Comparison of ENCODE assay signal across 1 cellular context in the genomic region with DNA sequence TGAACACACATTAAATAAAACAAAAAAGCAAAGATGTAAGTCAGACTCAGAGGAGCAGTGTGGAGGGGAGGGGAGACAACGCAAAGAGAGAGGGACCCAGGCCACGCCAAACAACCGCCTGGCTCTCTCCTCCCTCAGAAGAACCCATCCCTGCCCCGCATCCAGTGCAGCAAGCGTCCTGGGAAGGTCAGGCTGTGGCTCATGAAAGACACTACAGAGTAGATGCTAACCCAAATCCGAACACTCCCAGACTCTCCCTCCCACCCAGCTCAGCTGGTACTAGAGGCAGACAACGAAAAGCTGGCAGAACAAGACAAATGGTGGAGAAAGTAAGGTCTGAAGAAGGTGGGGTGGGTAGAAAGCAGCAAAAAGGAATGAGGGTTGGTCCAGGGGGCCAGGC.
TF ChIP-seq lines count a peak whose summit lies in the region.

No MANE protein-coding gene starts in this region.

TF ChIP-seq in H1, 55 proteins besides CTCF, POLR2A, EP300 and RAD21:
- no peak for TF ChIP-seq BCL11A (IDR thresholded peaks at IDR 0.05; ENCODE audit: low read depth in 2 of 2, low read length in 2 of 2)
- TF ChIP-seq, protein P1, sequence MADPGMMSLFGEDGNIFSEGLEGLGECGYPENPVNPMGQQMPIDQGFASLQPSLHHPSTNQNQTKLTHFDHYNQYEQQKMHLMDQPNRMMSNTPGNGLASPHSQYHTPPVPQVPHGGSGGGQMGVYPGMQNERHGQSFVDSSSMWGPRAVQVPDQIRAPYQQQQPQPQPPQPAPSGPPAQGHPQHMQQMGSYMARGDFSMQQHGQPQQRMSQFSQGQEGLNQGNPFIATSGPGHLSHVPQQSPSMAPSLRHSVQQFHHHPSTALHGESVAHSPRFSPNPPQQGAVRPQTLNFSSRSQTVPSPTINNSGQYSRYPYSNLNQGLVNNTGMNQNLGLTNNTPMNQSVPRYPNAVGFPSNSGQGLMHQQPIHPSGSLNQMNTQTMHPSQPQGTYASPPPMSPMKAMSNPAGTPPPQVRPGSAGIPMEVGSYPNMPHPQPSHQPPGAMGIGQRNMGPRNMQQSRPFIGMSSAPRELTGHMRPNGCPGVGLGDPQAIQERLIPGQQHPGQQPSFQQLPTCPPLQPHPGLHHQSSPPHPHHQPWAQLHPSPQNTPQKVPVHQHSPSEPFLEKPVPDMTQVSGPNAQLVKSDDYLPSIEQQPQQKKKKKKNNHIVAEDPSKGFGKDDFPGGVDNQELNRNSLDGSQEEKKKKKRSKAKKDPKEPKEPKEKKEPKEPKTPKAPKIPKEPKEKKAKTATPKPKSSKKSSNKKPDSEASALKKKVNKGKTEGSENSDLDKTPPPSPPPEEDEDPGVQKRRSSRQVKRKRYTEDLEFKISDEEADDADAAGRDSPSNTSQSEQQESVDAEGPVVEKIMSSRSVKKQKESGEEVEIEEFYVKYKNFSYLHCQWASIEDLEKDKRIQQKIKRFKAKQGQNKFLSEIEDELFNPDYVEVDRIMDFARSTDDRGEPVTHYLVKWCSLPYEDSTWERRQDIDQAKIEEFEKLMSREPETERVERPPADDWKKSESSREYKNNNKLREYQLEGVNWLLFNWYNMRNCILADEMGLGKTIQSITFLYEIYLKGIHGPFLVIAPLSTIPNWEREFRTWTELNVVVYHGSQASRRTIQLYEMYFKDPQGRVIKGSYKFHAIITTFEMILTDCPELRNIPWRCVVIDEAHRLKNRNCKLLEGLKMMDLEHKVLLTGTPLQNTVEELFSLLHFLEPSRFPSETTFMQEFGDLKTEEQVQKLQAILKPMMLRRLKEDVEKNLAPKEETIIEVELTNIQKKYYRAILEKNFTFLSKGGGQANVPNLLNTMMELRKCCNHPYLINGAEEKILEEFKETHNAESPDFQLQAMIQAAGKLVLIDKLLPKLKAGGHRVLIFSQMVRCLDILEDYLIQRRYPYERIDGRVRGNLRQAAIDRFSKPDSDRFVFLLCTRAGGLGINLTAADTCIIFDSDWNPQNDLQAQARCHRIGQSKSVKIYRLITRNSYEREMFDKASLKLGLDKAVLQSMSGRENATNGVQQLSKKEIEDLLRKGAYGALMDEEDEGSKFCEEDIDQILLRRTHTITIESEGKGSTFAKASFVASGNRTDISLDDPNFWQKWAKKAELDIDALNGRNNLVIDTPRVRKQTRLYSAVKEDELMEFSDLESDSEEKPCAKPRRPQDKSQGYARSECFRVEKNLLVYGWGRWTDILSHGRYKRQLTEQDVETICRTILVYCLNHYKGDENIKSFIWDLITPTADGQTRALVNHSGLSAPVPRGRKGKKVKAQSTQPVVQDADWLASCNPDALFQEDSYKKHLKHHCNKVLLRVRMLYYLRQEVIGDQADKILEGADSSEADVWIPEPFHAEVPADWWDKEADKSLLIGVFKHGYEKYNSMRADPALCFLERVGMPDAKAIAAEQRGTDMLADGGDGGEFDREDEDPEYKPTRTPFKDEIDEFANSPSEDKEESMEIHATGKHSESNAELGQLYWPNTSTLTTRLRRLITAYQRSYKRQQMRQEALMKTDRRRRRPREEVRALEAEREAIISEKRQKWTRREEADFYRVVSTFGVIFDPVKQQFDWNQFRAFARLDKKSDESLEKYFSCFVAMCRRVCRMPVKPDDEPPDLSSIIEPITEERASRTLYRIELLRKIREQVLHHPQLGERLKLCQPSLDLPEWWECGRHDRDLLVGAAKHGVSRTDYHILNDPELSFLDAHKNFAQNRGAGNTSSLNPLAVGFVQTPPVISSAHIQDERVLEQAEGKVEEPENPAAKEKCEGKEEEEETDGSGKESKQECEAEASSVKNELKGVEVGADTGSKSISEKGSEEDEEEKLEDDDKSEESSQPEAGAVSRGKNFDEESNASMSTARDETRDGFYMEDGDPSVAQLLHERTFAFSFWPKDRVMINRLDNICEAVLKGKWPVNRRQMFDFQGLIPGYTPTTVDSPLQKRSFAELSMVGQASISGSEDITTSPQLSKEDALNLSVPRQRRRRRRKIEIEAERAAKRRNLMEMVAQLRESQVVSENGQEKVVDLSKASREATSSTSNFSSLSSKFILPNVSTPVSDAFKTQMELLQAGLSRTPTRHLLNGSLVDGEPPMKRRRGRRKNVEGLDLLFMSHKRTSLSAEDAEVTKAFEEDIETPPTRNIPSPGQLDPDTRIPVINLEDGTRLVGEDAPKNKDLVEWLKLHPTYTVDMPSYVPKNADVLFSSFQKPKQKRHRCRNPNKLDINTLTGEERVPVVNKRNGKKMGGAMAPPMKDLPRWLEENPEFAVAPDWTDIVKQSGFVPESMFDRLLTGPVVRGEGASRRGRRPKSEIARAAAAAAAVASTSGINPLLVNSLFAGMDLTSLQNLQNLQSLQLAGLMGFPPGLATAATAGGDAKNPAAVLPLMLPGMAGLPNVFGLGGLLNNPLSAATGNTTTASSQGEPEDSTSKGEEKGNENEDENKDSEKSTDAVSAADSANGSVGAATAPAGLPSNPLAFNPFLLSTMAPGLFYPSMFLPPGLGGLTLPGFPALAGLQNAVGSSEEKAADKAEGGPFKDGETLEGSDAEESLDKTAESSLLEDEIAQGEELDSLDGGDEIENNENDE (IDR thresholded peaks at IDR 0.05; ENCODE audit: insufficient replicate concordance, low read length): no peak
- TF ChIP-seq JUND (IDR thresholded peaks at IDR 0.05; ENCODE audit: low read length): no peak
- TF ChIP-seq NRF1 (IDR thresholded peaks at IDR 0.05; ENCODE audit: low read depth, low read length): no peak
- TF ChIP-seq, protein P2, sequence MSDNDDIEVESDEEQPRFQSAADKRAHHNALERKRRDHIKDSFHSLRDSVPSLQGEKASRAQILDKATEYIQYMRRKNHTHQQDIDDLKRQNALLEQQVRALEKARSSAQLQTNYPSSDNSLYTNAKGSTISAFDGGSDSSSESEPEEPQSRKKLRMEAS (IDR thresholded peaks at IDR 0.05): no peak
- no peak for TF ChIP-seq SP2 (IDR thresholded peaks at IDR 0.05; ENCODE audit: low read length)
- TF ChIP-seq CHD2 (IDR thresholded peaks at IDR 0.05; ENCODE audit: low read length): no peak
- no peak for TF ChIP-seq RBBP5 (IDR thresholded peaks at IDR 0.05; ENCODE audit: borderline replicate concordance, low read depth, low read length)
- no peak for TF ChIP-seq PHF8 (conservative IDR thresholded peaks at IDR 0.05; ENCODE audit: low read depth, low read length)
- TF ChIP-seq SIRT6 (IDR thresholded peaks at IDR 0.05; ENCODE audit: low read length): no peak
- TF ChIP-seq, protein P3, sequence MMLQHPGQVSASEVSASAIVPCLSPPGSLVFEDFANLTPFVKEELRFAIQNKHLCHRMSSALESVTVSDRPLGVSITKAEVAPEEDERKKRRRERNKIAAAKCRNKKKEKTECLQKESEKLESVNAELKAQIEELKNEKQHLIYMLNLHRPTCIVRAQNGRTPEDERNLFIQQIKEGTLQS (IDR thresholded peaks at IDR 0.05; ENCODE audit: insufficient read depth, low read depth, low read length): no peak
- TF ChIP-seq SUZ12 (IDR thresholded peaks at IDR 0.05; ENCODE audit: low read length): no peak
- no peak for TF ChIP-seq JUN (IDR thresholded peaks at IDR 0.05; ENCODE audit: low read depth, low read length)
- TF ChIP-seq CREB1 (IDR thresholded peaks at IDR 0.05): no peak
- TF ChIP-seq SP4 (IDR thresholded peaks at IDR 0.05; ENCODE audit: low read length): no peak
- no peak for TF ChIP-seq CBX8 (IDR thresholded peaks at IDR 0.05; ENCODE audit: borderline replicate concordance, low read depth, low read length)
- TF ChIP-seq TBP (IDR thresholded peaks at IDR 0.05; ENCODE audit: low read depth, low read length): no peak
